9 cellular contexts compared by ENCODE assay signal in the genomic region with DNA sequence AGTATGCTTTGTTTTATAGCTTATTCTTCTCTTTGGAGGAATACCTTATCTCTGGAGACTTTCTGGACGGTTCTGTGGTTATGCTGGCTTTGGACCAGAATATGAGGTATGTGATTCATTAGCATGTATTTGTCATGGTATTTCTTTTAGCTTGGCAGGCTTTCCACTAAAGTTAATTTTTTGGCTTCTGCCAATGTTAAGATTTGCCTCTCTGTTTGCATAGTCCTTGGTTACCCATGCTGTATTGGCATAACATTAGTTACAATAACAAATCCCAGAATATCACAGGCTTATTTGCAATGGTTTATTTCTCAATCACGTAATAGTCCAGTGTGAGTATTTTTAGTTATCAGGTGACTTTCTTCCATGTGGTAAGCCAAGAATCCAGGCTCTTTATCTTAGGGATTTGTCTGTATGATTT. TPM values are rescaled to one million over a fixed set of nuclear protein-coding genes. Genes with fewer than 3 reads are reported as not detected.
DNase-seq lines count a peak whose midpoint lies in the region; ATAC-seq and TF ChIP-seq lines count a peak whose summit lies in the region.
"Had no signal": no experiment of that assay in that cellular context is flagged by ENCODE, and none has a peak within 500 bp of the region (broad histone marks: within the 10 kb centered on the region; RNA-seq: fewer than 3 reads in every experiment).

No MANE protein-coding gene starts in this region.

- H3K4me3 ChIP-seq in gastroesophageal sphincter, result no peak overlapping the region
- H3K4me3 ChIP-seq in hepatocyte, result no peak overlapping the region

- no peak overlapping the region for H2AFZ ChIP-seq in hepatocyte

- no peak for TF ChIP-seq POLR2A in gastroesophageal sphincter (IDR thresholded peaks at IDR 0.05)

- H3K79me2 ChIP-seq in hepatocyte, result peaks cover 27% of the 10 kb centered on the region

- no peaks in the 10 kb centered on the region for H4K20me1 ChIP-seq in hepatocyte (ENCODE audit: insufficient read depth, poor library complexity, severe bottlenecking)

- peak; percentile 93 for DNase-seq in GM04503 (ENCODE audit: low read depth)
- DNase-seq in amniotic epithelial cell (ENCODE audit: low read depth), result peak; percentile 94
- DNase-seq in sciatic nerve (ENCODE audit: low spot score), result no peak
- no peak for DNase-seq in NCI-H187 treated with DMSO at 0.1 percent for 48 hours (lab: John Stamatoyannopoulos, UW)
- DNase-seq in NOMO-1 (lab: John Stamatoyannopoulos, UW; ENCODE audit: unreplicated experiment in 2 of 2), result no peak
- no peak for DNase-seq in hepatocyte (ENCODE audit: low spot score)
- DNase-seq in activated CD4-positive, alpha-beta T cell treated with anti-CD3 and anti-CD28 coated beads for 1 hour, result no peak
- DNase-seq: effector memory CD8-positive, alpha-beta T cell had no signal

- TF ChIP-seq CTCF in gastroesophageal sphincter (IDR thresholded peaks at IDR 0.05) (no peak), hepatocyte (IDR thresholded peaks at IDR 0.05; ENCODE audit: poor library complexity) (no peak)

- no peaks in the 10 kb centered on the region for H3K9me2 ChIP-seq in hepatocyte (replicated peaks; ENCODE audit: insufficient read depth)

- H3K27ac ChIP-seq in gastroesophageal sphincter (peak overlapping the region; percentile 74 to 92 (median 78)), hepatocyte (no peak overlapping the region)

- intact Hi-C loops in sciatic nerve (cut with DNase I), result no loop called here

- H3K9me3 ChIP-seq in gastroesophageal sphincter (no peaks in the 10 kb centered on the region), hepatocyte (ENCODE audit: low read depth) (no peaks in the 10 kb centered on the region)

- TF ChIP-seq EP300 in gastroesophageal sphincter (IDR thresholded peaks at IDR 0.05), result no peak

- ATAC-seq in gastroesophageal sphincter, result peak; percentile 83
- ATAC-seq in sciatic nerve, result peak; percentile 97
- ATAC-seq: effector memory CD8-positive, alpha-beta T cell had no signal

- H3K4me1 ChIP-seq in gastroesophageal sphincter (peaks cover 0 to 75% (median 10%) of the 10 kb centered on the region in 3 donors), hepatocyte (ENCODE audit: insufficient read depth) (no peaks in the 10 kb centered on the region)

- 14 to 24% methylated on average over 2 of the region's 2 CpGs for WGBS in gastroesophageal sphincter (ENCODE audit: low coverage in 1 of 2), 2 donors
- 82% methylated on average over 2 of the region's 2 CpGs for WGBS in hepatocyte (ENCODE audit: low lambda C conversion rate, missing lambda C conversion rate)

- peaks cover 6 to 66% of the 10 kb centered on the region in 2 donors for H3K36me3 ChIP-seq in gastroesophageal sphincter
- H3K36me3 ChIP-seq in hepatocyte (replicated peaks; ENCODE audit: insufficient read depth, low read depth), result no peaks in the 10 kb centered on the region

- H3K4me2 ChIP-seq in hepatocyte, result no peak overlapping the region

- no peaks in the 10 kb centered on the region for H3K27me3 ChIP-seq in gastroesophageal sphincter
- H3K27me3 ChIP-seq in hepatocyte, result no peaks in the 10 kb centered on the region

RNA-seq across cellular contexts. Expression of a gene that starts 9.7 kb away (rescaled TPM):
- total RNA-seq in gastroesophageal sphincter, result 10 to 100 TPM; 49.0 to 76.1 (median 58.3) TPM
- 30.7 TPM for total RNA-seq in sciatic nerve
- 56.1 and 58.9 TPM in 2 replicates for total RNA-seq in hepatocyte
- polyA plus RNA-seq in hepatocyte, result 32.6 and 35.6 TPM in 2 replicates

RNA-seq across cellular contexts. Expression of a gene that starts 20.0 kb away (rescaled TPM):
- total RNA-seq in gastroesophageal sphincter (not detected), sciatic nerve (not detected), hepatocyte (not detected in 2 replicates)
- polyA plus RNA-seq in hepatocyte, result 0.69 TPM in 1 of 2 replicates, not detected in the other

RNA-seq across cellular contexts. Expression of a gene that starts 49.3 kb away (rescaled TPM):
- total RNA-seq in gastroesophageal sphincter (10 to 100 TPM in 1 of 4 donors, 1 to 10 TPM in 3; 1.6 to 12.0 (median 4.9) TPM), sciatic nerve (3.9 TPM), hepatocyte (13.3 and 20.6 TPM in 2 replicates)
- 24.9 and 33.5 TPM in 2 replicates for polyA plus RNA-seq in hepatocyte

Comparison
In these comparisons a context has a peak if more than half of its experiments do, and no peak if none do; other contexts are left out.
1. DNase-seq: peak in GM04503 (single experiment) and amniotic epithelial cell (single experiment); none in sciatic nerve (single experiment), NCI-H187 treated with DMSO at 0.1 percent for 48 hours (single experiment), NOMO-1 (0 of 2), hepatocyte (single experiment) and activated CD4-positive, alpha-beta T cell treated with anti-CD3 and anti-CD28 coated beads for 1 hour (single experiment).